26 cellular contexts compared by ENCODE assay signal in genomic region chr16:49524578-49525315, GRCh38.
DNase-seq lines count a peak whose midpoint lies in the region; FAIRE-seq and TF ChIP-seq lines count a peak whose summit lies in the region.
"Had no signal": no experiment of that assay in that cellular context is flagged by ENCODE, and none has a peak within 500 bp of the region (broad histone marks: within the 10 kb centered on the region; RNA-seq: fewer than 3 reads in every experiment).

No MANE protein-coding gene starts in this region.

- TF ChIP-seq POLR2A in testis (IDR thresholded peaks at IDR 0.05), result no peak

- H3K36me3 ChIP-seq in kidney (ENCODE audit: control insufficient read depth in 1 of 2, insufficient read depth in 2 of 2, low read length in 2 of 2) (no peaks in the 10 kb centered on the region), testis (ENCODE audit: low read depth, missing control alignments) (no peaks in the 10 kb centered on the region), SJCRH30 (no peaks in the 10 kb centered on the region), left ventricle myocardium inferior (peaks cover 26% of the 10 kb centered on the region)
- H3K36me3 ChIP-seq: SJSA1 had no signal

- FAIRE-seq in kidney (lab: Jason Lieb, UNC), result no peak
- FAIRE-seq: astrocyte, endometrium, GM12892 had no signal

- H3K27me3 ChIP-seq in testis (no peaks in the 10 kb centered on the region), SJCRH30 (no peaks in the 10 kb centered on the region), left ventricle myocardium inferior (ENCODE audit: low read depth) (peaks cover 18% of the 10 kb centered on the region)
- H3K27me3 ChIP-seq: gastrocnemius medialis, hepatocyte, sigmoid colon, SJSA1 had no signal

- H3K4me1 ChIP-seq in kidney (ENCODE audit: control insufficient read depth in 1 of 2, insufficient read depth in 1 of 2, low read depth in 1 of 2, low read length in 2 of 2) (peaks cover 0 to 3% of the 10 kb centered on the region in 2 donors), testis (peaks cover 20% of the 10 kb centered on the region), SJCRH30 (peaks cover 39% of the 10 kb centered on the region), left ventricle myocardium inferior (peaks cover 6% of the 10 kb centered on the region)
- H3K4me1 ChIP-seq: gastrocnemius medialis had no signal

- TF ChIP-seq CTCF in kidney (IDR thresholded peaks at IDR 0.05; ENCODE audit: borderline replicate concordance, extremely low read depth, insufficient read depth) (no peak), testis (IDR thresholded peaks at IDR 0.05) (no peak), left ventricle myocardium inferior (IDR thresholded peaks at IDR 0.05; ENCODE audit: borderline replicate concordance) (no peak)

- DNase-seq in NCI-H82 (lab: John Stamatoyannopoulos, UW) (peak; percentile 45), NCI-H82 treated with DMSO at 0.1 percent for 48 hours (lab: John Stamatoyannopoulos, UW; ENCODE audit: unreplicated experiment) (no peak), NCI-H446 treated with DMSO at 0.1 percent for 48 hours (lab: John Stamatoyannopoulos, UW) (peak; percentile 36), kidney (peak; percentile 55), testis (no peak), SJCRH30 (no peak), HuH-7 (ENCODE audit: low spot score) (no peak), left ventricle myocardium inferior (no peak)
- DNase-seq: 8988T; activated CD4-positive, alpha-beta T cell treated with anti-CD3 and anti-CD28 coated beads for 36 hours; activated CD8-positive, alpha-beta T cell treated with anti-CD3 and anti-CD28 coated beads, Interleukin-2, amount 10 ng/mL, durations not matched to agents 7 days and 5 days; activated gamma-delta T cell; activated naive CD8-positive, alpha-beta T cell treated with anti-CD3 and anti-CD28 coated beads, Interleukin-2, amount 10 ng/mL, durations not matched to agents 7 days and 5 days; CD4-positive, alpha-beta T cell; gastrocnemius medialis; left cardiac atrium; NCI-H2107; NCI-H510A treated with DMSO at 0.1 percent for 48 hours; sigmoid colon; stimulated activated naive CD4-positive, alpha-beta T cell treated with Interleukin-2 at 50 U/mL for 16 hours had no signal

- no peak overlapping the region for H3K9ac ChIP-seq in kidney (ENCODE audit: low read length in 2 of 2)

- 29 to 42% methylated on average over 10 to 19 of the region's 20 CpGs for WGBS in testis, 2 donors

- H3K27ac ChIP-seq in kidney (ENCODE audit: low read depth in 2 of 2, low read length in 2 of 2), result no peak overlapping the region
- peak overlapping the region; percentile 19 to 31 for H3K27ac ChIP-seq in testis
- H3K27ac ChIP-seq in SJCRH30, result no peak overlapping the region
- no peak overlapping the region for H3K27ac ChIP-seq in left ventricle myocardium inferior (replicated peaks)
- H3K27ac ChIP-seq: gastrocnemius medialis, hepatocyte, sigmoid colon, SJSA1, thoracic aorta had no signal

- intact Hi-C loops in kidney (cut with DNase I), result no loop called here
- intact Hi-C loops in testis (cut with DNase I; ENCODE audit: low total_unique reads), result no loop called here
- intact Hi-C loops in left ventricle myocardium inferior (cut with micrococcal nuclease), result no loop called here

- H3K4me3 ChIP-seq in kidney (ENCODE audit: low read length in 2 of 2) (no peak overlapping the region), testis (no peak overlapping the region), SJCRH30 (no peak overlapping the region), left ventricle myocardium inferior (no peak overlapping the region)
- H3K4me3 ChIP-seq: gastrocnemius medialis, hepatocyte, sigmoid colon, SJSA1, thoracic aorta had no signal

- no peaks in the 10 kb centered on the region for H3K9me3 ChIP-seq in kidney (ENCODE audit: control insufficient read depth in 1 of 2, low read length in 2 of 2)
- H3K9me3 ChIP-seq in testis, result no peaks in the 10 kb centered on the region
- no peaks in the 10 kb centered on the region for H3K9me3 ChIP-seq in SJCRH30 (replicated peaks)
- H3K9me3 ChIP-seq in left ventricle myocardium inferior (replicated peaks), result no peaks in the 10 kb centered on the region
- H3K9me3 ChIP-seq: gastrocnemius medialis, sigmoid colon, SJSA1, thoracic aorta had no signal

Comparison
In these comparisons a context has a peak if more than half of its experiments do, and no peak if none do; other contexts are left out.
1. DNase-seq: peak in NCI-H82 (single experiment), NCI-H446 treated with DMSO at 0.1 percent for 48 hours (single experiment) and kidney (single experiment); none in NCI-H82 treated with DMSO at 0.1 percent for 48 hours (single experiment), testis (single experiment), SJCRH30 (0 of 2), HuH-7 (single experiment) and left ventricle myocardium inferior (single experiment).
2. H3K27ac ChIP-seq: peak in testis (2 of 2); none in kidney (0 of 2), SJCRH30 (single experiment) and left ventricle myocardium inferior (single experiment).